1 cellular context compared by ENCODE assay signal in the genomic region with DNA sequence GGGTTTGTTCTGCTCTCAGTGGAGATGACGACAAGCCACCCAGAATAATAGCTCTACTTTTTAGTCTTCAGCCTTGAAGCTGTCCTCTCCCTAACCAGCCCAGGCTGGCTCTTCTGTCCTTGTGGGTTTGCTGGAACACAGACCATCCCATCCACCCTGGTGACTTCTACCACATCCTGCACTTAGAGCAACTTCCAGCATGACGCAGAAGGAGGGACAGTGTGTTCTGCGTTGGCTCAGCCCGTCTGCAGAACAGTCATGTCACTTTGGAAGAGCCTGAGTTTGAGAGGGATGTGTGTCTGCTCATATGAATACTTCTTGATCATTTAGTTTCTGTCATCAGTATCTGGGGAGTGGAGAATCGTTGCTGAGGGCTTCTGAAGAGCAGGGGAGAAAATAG.
TF ChIP-seq lines count a peak whose summit lies in the region.

No MANE protein-coding gene starts in this region.

TF ChIP-seq in GM23338, 12 proteins besides CTCF, POLR2A, EP300 and RAD21 (continued from another document):
- TF ChIP-seq, protein P1, sequence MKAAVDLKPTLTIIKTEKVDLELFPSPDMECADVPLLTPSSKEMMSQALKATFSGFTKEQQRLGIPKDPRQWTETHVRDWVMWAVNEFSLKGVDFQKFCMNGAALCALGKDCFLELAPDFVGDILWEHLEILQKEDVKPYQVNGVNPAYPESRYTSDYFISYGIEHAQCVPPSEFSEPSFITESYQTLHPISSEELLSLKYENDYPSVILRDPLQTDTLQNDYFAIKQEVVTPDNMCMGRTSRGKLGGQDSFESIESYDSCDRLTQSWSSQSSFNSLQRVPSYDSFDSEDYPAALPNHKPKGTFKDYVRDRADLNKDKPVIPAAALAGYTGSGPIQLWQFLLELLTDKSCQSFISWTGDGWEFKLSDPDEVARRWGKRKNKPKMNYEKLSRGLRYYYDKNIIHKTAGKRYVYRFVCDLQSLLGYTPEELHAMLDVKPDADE (IDR thresholded peaks at IDR 0.05): no peak
- no peak for TF ChIP-seq JUNB (IDR thresholded peaks at IDR 0.05; ENCODE audit: unreplicated experiment)
- TF ChIP-seq POLR2AphosphoS5 (IDR thresholded peaks at IDR 0.05; ENCODE audit: low read depth): no peak
- TF ChIP-seq ZNF331 (CRISPR knock-in tag; IDR thresholded peaks at IDR 0.05; ENCODE audit: low read depth): no peak
- TF ChIP-seq ZNF114 (CRISPR knock-in tag; IDR thresholded peaks at IDR 0.05): no peak
- TF ChIP-seq CREB1 (CRISPR knock-in tag; IDR thresholded peaks at IDR 0.05; ENCODE audit: low read depth): no peak
- TF ChIP-seq, protein P2, sequence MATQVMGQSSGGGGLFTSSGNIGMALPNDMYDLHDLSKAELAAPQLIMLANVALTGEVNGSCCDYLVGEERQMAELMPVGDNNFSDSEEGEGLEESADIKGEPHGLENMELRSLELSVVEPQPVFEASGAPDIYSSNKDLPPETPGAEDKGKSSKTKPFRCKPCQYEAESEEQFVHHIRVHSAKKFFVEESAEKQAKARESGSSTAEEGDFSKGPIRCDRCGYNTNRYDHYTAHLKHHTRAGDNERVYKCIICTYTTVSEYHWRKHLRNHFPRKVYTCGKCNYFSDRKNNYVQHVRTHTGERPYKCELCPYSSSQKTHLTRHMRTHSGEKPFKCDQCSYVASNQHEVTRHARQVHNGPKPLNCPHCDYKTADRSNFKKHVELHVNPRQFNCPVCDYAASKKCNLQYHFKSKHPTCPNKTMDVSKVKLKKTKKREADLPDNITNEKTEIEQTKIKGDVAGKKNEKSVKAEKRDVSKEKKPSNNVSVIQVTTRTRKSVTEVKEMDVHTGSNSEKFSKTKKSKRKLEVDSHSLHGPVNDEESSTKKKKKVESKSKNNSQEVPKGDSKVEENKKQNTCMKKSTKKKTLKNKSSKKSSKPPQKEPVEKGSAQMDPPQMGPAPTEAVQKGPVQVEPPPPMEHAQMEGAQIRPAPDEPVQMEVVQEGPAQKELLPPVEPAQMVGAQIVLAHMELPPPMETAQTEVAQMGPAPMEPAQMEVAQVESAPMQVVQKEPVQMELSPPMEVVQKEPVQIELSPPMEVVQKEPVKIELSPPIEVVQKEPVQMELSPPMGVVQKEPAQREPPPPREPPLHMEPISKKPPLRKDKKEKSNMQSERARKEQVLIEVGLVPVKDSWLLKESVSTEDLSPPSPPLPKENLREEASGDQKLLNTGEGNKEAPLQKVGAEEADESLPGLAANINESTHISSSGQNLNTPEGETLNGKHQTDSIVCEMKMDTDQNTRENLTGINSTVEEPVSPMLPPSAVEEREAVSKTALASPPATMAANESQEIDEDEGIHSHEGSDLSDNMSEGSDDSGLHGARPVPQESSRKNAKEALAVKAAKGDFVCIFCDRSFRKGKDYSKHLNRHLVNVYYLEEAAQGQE (IDR thresholded peaks at IDR 0.05; ENCODE audit: unreplicated experiment): no peak
